15 cellular contexts compared by ENCODE assay signal in the genomic region with DNA sequence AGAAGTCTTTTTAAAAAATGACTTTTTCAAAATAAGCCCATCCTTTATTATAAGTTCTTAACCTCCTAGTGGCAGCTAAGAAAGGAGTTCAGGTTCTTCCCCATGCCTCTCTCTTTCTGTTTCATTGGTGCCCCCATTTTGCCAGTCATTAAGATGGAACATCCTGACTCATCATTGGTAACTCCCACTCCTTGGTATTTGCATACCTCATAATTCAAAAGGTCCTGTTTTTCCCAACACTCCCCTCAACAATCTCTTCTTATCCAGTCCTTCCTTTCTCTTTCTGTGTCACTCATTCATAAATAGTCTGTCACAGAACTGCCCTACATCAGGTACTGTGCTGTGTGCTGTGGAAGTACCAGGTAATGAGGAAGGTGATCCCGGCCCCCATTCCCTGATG.
DNase-seq lines count a peak whose midpoint lies in the region; ATAC-seq and TF ChIP-seq lines count a peak whose summit lies in the region.
"Had no signal": no experiment of that assay in that cellular context is flagged by ENCODE, and none has a peak within 500 bp of the region (broad histone marks: within the 10 kb centered on the region; RNA-seq: fewer than 3 reads in every experiment).

No MANE protein-coding gene starts in this region.

- no peak overlapping the region for H3K4me3 ChIP-seq in CD8-positive, alpha-beta T cell (ENCODE audit: low read depth, low read length)
- H3K4me3 ChIP-seq: adrenal gland, lung, Peyer's patch, sigmoid colon had no signal

- intact Hi-C loops in CD8-positive, alpha-beta T cell (cut with DNase I, micrococcal nuclease) = loop anchor here in 1 of 2 experiments (5.0 kb wide), 1 partner anchor 38 kb away; no protein-coding TSS in a partner anchor

- POLR2A ChIA-PET in CD8-positive, alpha-beta T cell (lab: Charles Lee) = interaction anchor here (0.6 kb wide), 1 partner anchor 118 kb away, joined by 3 read pairs; no protein-coding TSS in a partner anchor

- H3K27me3 ChIP-seq in CD8-positive, alpha-beta T cell (ENCODE audit: insufficient read depth, low read length) = no peaks in the 10 kb centered on the region
- H3K27me3 ChIP-seq: adrenal gland, Peyer's patch, sigmoid colon had no signal

- no peak for TF ChIP-seq CTCF in CD8-positive, alpha-beta T cell (IDR thresholded peaks at IDR 0.05)

- no peak for ATAC-seq in CD8-positive, alpha-beta T cell
- ATAC-seq in naive B cell (ENCODE audit: low read depth in 2 of 2) (peak in 1 of 2 donors; percentile 40), left lobe of liver (no peak)

- peak overlapping the region; percentile 78 for H3K27ac Mint-ChIP-seq in CD8-positive, alpha-beta T cell
- H3K27ac Mint-ChIP-seq in activated naive CD8-positive, alpha-beta T cell = peak overlapping the region; percentile 95
- H3K27ac Mint-ChIP-seq in naive B cell = peak overlapping the region in 5 of 6 donors; percentile 15 to 79 (median 23)

- no peaks in the 10 kb centered on the region for H3K9me3 Mint-ChIP-seq in CD8-positive, alpha-beta T cell
- H3K9me3 Mint-ChIP-seq in activated naive CD8-positive, alpha-beta T cell (ENCODE audit: low read depth) = no peaks in the 10 kb centered on the region
- H3K9me3 Mint-ChIP-seq in naive B cell = no peaks in the 10 kb centered on the region
- H3K9me3 Mint-ChIP-seq: CD8-positive, alpha-beta memory T cell had no signal

- H3K27ac ChIP-seq in CD8-positive, alpha-beta T cell (ENCODE audit: low read depth, low read length) = no peak overlapping the region
- H3K27ac ChIP-seq: adrenal gland, Peyer's patch, sigmoid colon had no signal

- no peak for DNase-seq in CD8-positive, alpha-beta T cell
- DNase-seq in ELR (ENCODE audit: low read depth) (peak; percentile 52), naive B cell (no peak), left lobe of liver (ENCODE audit: low spot score) (no peak), superior temporal gyrus (ENCODE audit: extremely low spot score) (no peak), NCI-H748 (lab: John Stamatoyannopoulos, UW; ENCODE audit: unreplicated experiment) (no peak)
- DNase-seq: activated CD8-positive, alpha-beta memory T cell treated with anti-CD3 and anti-CD28 coated beads for 24 hours; adrenal gland; CD8-positive, alpha-beta memory T cell; KBM-7; NCI-H446; Peyer's patch; sigmoid colon had no signal

- no peaks in the 10 kb centered on the region for H3K9me3 ChIP-seq in CD8-positive, alpha-beta T cell (ENCODE audit: low read length)
- H3K9me3 ChIP-seq: adrenal gland, sigmoid colon had no signal

- peaks cover 64% of the 10 kb centered on the region for H3K4me1 Mint-ChIP-seq in CD8-positive, alpha-beta T cell (ENCODE audit: low read depth)
- peaks cover 90% of the 10 kb centered on the region for H3K4me1 Mint-ChIP-seq in activated naive CD8-positive, alpha-beta T cell (ENCODE audit: low read depth)
- H3K4me1 Mint-ChIP-seq in naive B cell = peaks cover 28 to 51% (median 41%) of the 10 kb centered on the region in 3 donors

- H3K36me3 ChIP-seq in CD8-positive, alpha-beta T cell (ENCODE audit: insufficient read depth, low read length) = no peaks in the 10 kb centered on the region
- H3K36me3 ChIP-seq: adrenal gland, Peyer's patch had no signal

- CTCF ChIA-PET in CD8-positive, alpha-beta T cell (lab: Charles Lee) = interaction anchor here (1.6 kb wide), 1 partner anchor 14 kb away, joined by 3 read pairs; no protein-coding TSS in a partner anchor

- H3K4me1 ChIP-seq in CD8-positive, alpha-beta T cell (ENCODE audit: insufficient read depth, low read length) = peaks cover 18% of the 10 kb centered on the region

- no peak overlapping the region for H3K4me3 Mint-ChIP-seq in CD8-positive, alpha-beta T cell
- H3K4me3 Mint-ChIP-seq in activated naive CD8-positive, alpha-beta T cell = peak overlapping the region; percentile 55
- H3K4me3 Mint-ChIP-seq in naive B cell = no peak overlapping the region

- no peaks in the 10 kb centered on the region for H3K27me3 Mint-ChIP-seq in CD8-positive, alpha-beta T cell (ENCODE audit: low read depth)
- no peaks in the 10 kb centered on the region for H3K27me3 Mint-ChIP-seq in activated naive CD8-positive, alpha-beta T cell
- H3K27me3 Mint-ChIP-seq in naive B cell = no peaks in the 10 kb centered on the region
- H3K27me3 Mint-ChIP-seq: CD8-positive, alpha-beta memory T cell had no signal

- peaks cover 67% of the 10 kb centered on the region for H3K36me3 Mint-ChIP-seq in CD8-positive, alpha-beta T cell
- peaks cover 29% of the 10 kb centered on the region for H3K36me3 Mint-ChIP-seq in activated naive CD8-positive, alpha-beta T cell
- peaks cover 11 to 22% of the 10 kb centered on the region in 2 donors for H3K36me3 Mint-ChIP-seq in naive B cell

Comparison
In these comparisons a context has a peak if more than half of its experiments do, and no peak if none do; other contexts are left out.
1. H3K27ac Mint-ChIP-seq: peak in every context shown above with its lines; median percentile 95 in activated naive CD8-positive, alpha-beta T cell; 78 in CD8-positive, alpha-beta T cell; 23 in naive B cell.